9 cellular contexts compared by ENCODE assay signal in genomic region chr12:20601668-20602280, GRCh38.
DNase-seq lines count a peak whose midpoint lies in the region; ATAC-seq and TF ChIP-seq lines count a peak whose summit lies in the region.
"Had no signal": no experiment of that assay in that cellular context is flagged by ENCODE, and none has a peak within 500 bp of the region (broad histone marks: within the 10 kb centered on the region; RNA-seq: fewer than 3 reads in every experiment).

No MANE protein-coding gene starts in this region.

- H4K20me1 ChIP-seq in PC-9 (ENCODE audit: insufficient read depth) = no peaks in the 10 kb centered on the region

- CTCF ChIA-PET in PC-9 (lab: Charles Lee) = no interaction called here

- POLR2A ChIA-PET in PC-9 (lab: Charles Lee; ENCODE audit: unreplicated experiment) = no interaction called here

- no peak overlapping the region for H3K4me2 ChIP-seq in PC-9

- H3K27ac ChIP-seq in PC-9 = no peak overlapping the region

- no peak overlapping the region for H2AFZ ChIP-seq in PC-9

- no peaks in the 10 kb centered on the region for H3K36me3 ChIP-seq in PC-9 (ENCODE audit: low read depth)

- peak; percentile 27 for DNase-seq in NCI-H1436 treated with DMSO at 0.1 percent for 48 hours (lab: John Stamatoyannopoulos, UW)
- no peak for DNase-seq in NCI-H1436 (lab: John Stamatoyannopoulos, UW)
- no peak for DNase-seq in PC-9
- DNase-seq in fibroblast of the conjunctiva (ENCODE audit: low read depth) = peak; percentile 57
- DNase-seq in putamen (ENCODE audit: low spot score) = peak; percentile 48
- no peak for DNase-seq in activated naive CD4-positive, alpha-beta T cell treated with Interleukin-2 at 50 U/mL for 16 hours
- no peak for DNase-seq in NCI-H2107 treated with DMSO at 0.1 percent for 48 hours (lab: John Stamatoyannopoulos, UW; ENCODE audit: unreplicated experiment)
- DNase-seq: CD4-positive, CD25-positive, alpha-beta regulatory T cell had no signal

- no peaks in the 10 kb centered on the region for H3F3A ChIP-seq in PC-9 (ENCODE audit: insufficient read depth, low read depth)

- no TSS peak for BruUV-seq in PC-9 (replicated peaks; lab: Mats Ljungman, UMichigan)

- no peaks in the 10 kb centered on the region for H3K9me2 ChIP-seq in PC-9 (ENCODE audit: insufficient read depth)

- no peak for ATAC-seq in HG02938 (IDR thresholded peaks at IDR 0.05; ENCODE audit: unreplicated experiment)

- H3K79me2 ChIP-seq in PC-9 (ENCODE audit: low read depth) = no peaks in the 10 kb centered on the region

- H3K9me3 ChIP-seq in PC-9 (ENCODE audit: insufficient read depth, low read depth) = no peaks in the 10 kb centered on the region

- peak; percentile 60 for TF ChIP-seq CTCF in PC-9 (conservative IDR thresholded peaks at IDR 0.05)

- intact Hi-C loops in PC-9 (cut with micrococcal nuclease; ENCODE audit: unreplicated experiment) = loop anchor here (1.0 to 10.0 kb wide), 4 partner anchors 137 to 864 kb away; no protein-coding TSS in a partner anchor

- no peak overlapping the region for H3K4me3 ChIP-seq in PC-9

- no peaks in the 10 kb centered on the region for H3K4me1 ChIP-seq in PC-9 (replicated peaks; ENCODE audit: insufficient read depth)

- H3K27me3 ChIP-seq in PC-9 (ENCODE audit: insufficient read depth, low read depth) = no peaks in the 10 kb centered on the region

Comparison
In these comparisons a context has a peak if more than half of its experiments do, and no peak if none do; other contexts are left out.
1. DNase-seq: peak in NCI-H1436 treated with DMSO at 0.1 percent for 48 hours (single experiment), fibroblast of the conjunctiva (single experiment) and putamen (single experiment); none in NCI-H1436 (single experiment), PC-9 (0 of 2), activated naive CD4-positive, alpha-beta T cell treated with Interleukin-2 at 50 U/mL for 16 hours (single experiment) and NCI-H2107 treated with DMSO at 0.1 percent for 48 hours (single experiment).